32 cellular contexts compared by ENCODE assay signal in the genomic region with DNA sequence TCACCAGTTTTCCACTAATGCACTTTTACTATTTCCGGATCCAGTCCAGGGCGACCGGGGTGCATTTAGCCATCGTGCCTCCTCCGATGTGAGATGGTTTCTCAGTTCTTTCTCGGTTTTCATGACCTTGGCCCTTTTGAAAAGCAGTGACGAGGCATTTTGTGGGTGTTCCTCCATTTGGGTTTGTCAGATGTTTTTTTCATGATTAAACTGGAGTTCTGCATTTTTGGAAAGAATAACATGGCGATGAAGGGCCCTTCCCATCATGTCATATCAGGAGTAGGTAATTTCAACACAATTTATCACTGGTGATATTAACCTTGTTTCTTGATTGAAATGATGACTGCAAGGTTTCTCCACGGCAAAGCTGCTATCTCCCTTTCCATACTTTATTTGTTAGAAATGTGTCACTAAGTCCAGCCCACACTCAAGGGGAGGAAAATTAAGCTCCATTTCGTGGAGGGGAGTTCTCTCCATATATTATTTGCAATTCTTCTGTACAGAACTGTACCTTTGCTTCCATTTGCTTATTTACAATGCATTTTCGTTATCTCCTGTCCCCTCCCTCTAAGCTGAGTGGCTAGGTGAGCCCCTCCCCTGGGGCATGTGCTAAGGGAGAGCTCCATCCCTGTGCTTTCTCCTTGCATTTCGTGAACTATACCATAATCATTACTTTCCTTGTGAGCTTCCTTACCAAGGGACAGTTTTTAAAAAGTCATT. TPM values are rescaled to one million over a fixed set of nuclear protein-coding genes. Genes with fewer than 3 reads are reported as not detected.
DNase-seq lines count a peak whose midpoint lies in the region; ATAC-seq, FAIRE-seq and TF ChIP-seq lines count a peak whose summit lies in the region.
"Had no signal": no experiment of that assay in that cellular context is flagged by ENCODE, and none has a peak within 500 bp of the region (broad histone marks: within the 10 kb centered on the region; RNA-seq: fewer than 3 reads in every experiment).

No MANE protein-coding gene starts in this region.

- DNase-seq in right cardiac atrium (peak in 2 of 3 donors; percentile 6 to 24), heart left ventricle (no peak), K562 (ENCODE audit: extremely low read depth in 1 of 4, low spot score in 3 of 4) (peak; percentile 39 to 73 (median 60)), osteoblast (ENCODE audit: insufficient read length, low spot score, missing footprints) (peak; percentile 31), T1000 (lab: John Stamatoyannopoulos, UW) (no peak)
- DNase-seq: ACHN; activated B cell treated with CpG ODN at 0.5 μM for 24 hours; activated CD4-positive, alpha-beta T cell treated with anti-CD3 and anti-CD28 coated beads, Interleukin-2, amount 50 U/mL, for 1 hour; activated naive CD4-positive, alpha-beta T cell treated with anti-CD3 and anti-CD28 coated beads for 36 hours; activated T-cell treated with anti-CD3 and anti-CD28 coated beads, Interleukin-2, amount 50 U/mL, for 72 hours; amniotic stem cell; BE2C; cerebellar nuclear complex; COR-L47; esophagus squamous epithelium; foreskin keratinocyte; heart right ventricle; MV-4-11; NCI-H146; NCI-H226; NCI-H526 treated with DMSO at 0.1 percent for 48 hours; occipital lobe; Peyer's patch; stimulated activated CD4-positive, alpha-beta T cell treated with anti-CD3 and anti-CD28 coated beads, Interleukin-15, amount 100 ng/mL, for 24 hours; stimulated activated naive B cell treated with anti-CD40 and anti-IgM and Interleukin-4, amounts not matched to agents 10 μg/mL and 1 μg/mL and 100 μg/mL, for 72 hours had no signal

- TF ChIP-seq POLR2A in heart left ventricle (IDR thresholded peaks at IDR 0.05) (no peak), K562 (conservative IDR thresholded peaks at IDR 0.05) (no peak)

- peak; percentile 93 for FAIRE-seq in K562 (lab: Jason Lieb, UNC)
- FAIRE-seq: GM12878, HepG2 had no signal

- H3K27me3 ChIP-seq in right cardiac atrium (ENCODE audit: control insufficient read depth, insufficient read depth) = no peaks in the 10 kb centered on the region
- no peaks in the 10 kb centered on the region for H3K27me3 ChIP-seq in heart left ventricle
- H3K27me3 ChIP-seq in K562 (ENCODE audit: control insufficient read depth in 2 of 2, insufficient read depth in 2 of 2, low read length in 2 of 2) = no peaks in the 10 kb centered on the region
- peaks cover 3% of the 10 kb centered on the region for H3K27me3 ChIP-seq in osteoblast (ENCODE audit: insufficient read depth, low read length)
- H3K27me3 ChIP-seq: BE2C, esophagus squamous epithelium, foreskin keratinocyte, heart right ventricle, Peyer's patch had no signal

- H2AFZ ChIP-seq in K562 (ENCODE audit: low read depth, low read length) (peak overlapping the region; percentile 82), osteoblast (ENCODE audit: low read length) (no peak overlapping the region)

- H3K4me1 ChIP-seq in right cardiac atrium (ENCODE audit: control insufficient read depth, insufficient read depth, low read length) = peaks cover 16% of the 10 kb centered on the region
- peaks cover 4 to 72% (median 51%) of the 10 kb centered on the region in 12 donors for H3K4me1 ChIP-seq in heart left ventricle
- H3K4me1 ChIP-seq in K562 (replicated peaks in 1 of 2; ENCODE audit: control insufficient read depth in 2 of 2, insufficient read depth in 2 of 2, low read length in 2 of 2) = peaks cover 28 to 69% of the 10 kb centered on the region in 2 experiments
- peaks cover 31% of the 10 kb centered on the region for H3K4me1 ChIP-seq in osteoblast (ENCODE audit: insufficient read depth, low read length)
- H3K4me1 ChIP-seq: BE2C, foreskin keratinocyte had no signal

- H3K36me3 ChIP-seq in heart left ventricle (no peaks in the 10 kb centered on the region), K562 (ENCODE audit: control insufficient read depth, insufficient read depth, low read length) (peaks cover 4% of the 10 kb centered on the region; the same call in 1 of the 3 replicates), osteoblast (ENCODE audit: insufficient read depth, low read length) (no peaks in the 10 kb centered on the region)
- H3K36me3 ChIP-seq: BE2C, esophagus squamous epithelium, HAP-1, heart right ventricle, Peyer's patch had no signal

- H3K4me3 ChIP-seq in right cardiac atrium (ENCODE audit: low read length) = no peak overlapping the region
- H3K4me3 ChIP-seq in heart left ventricle = no peak overlapping the region
- peak overlapping the region; percentile 9; the same call in 1 of the 2 replicates for H3K4me3 ChIP-seq in K562
- no peak overlapping the region for H3K4me3 ChIP-seq in osteoblast (ENCODE audit: insufficient read depth, low read length)
- H3K4me3 ChIP-seq: esophagus squamous epithelium, GM12878, HAP-1, heart right ventricle, Peyer's patch had no signal

- TF ChIP-seq CTCF in heart left ventricle (IDR thresholded peaks at IDR 0.05) (no peak), K562 (IDR thresholded peaks at IDR 0.05 in 2 of 3, conservative IDR thresholded peaks at IDR 0.05 in 1 of 3; ENCODE audit: insufficient read depth in 2 of 3, low read depth in 1 of 3, low read length in 3 of 3) (no peak), osteoblast (IDR thresholded peaks at IDR 0.05; ENCODE audit: extremely low read depth, low read depth, low read length) (no peak)

- peaks cover 51% of the 10 kb centered on the region for H3K79me2 ChIP-seq in K562 (ENCODE audit: control insufficient read depth, insufficient read depth, low read length)
- H3K79me2 ChIP-seq in osteoblast (ENCODE audit: insufficient read depth, low read length) = no peaks in the 10 kb centered on the region

- in situ Hi-C loops in K562 (cut with MboI) = no loop called here

- CTCF ChIA-PET in K562 (lab: Yijun Ruan, JAX; ENCODE audit: low intra/inter-chr PET ratio) = no interaction called here

- no peak for TF ChIP-seq EP300 in K562 (IDR thresholded peaks at IDR 0.05; ENCODE audit: low read length)

- peak overlapping the region; percentile 23 to 65; a peak in 3 of 4 replicates for H3K9ac ChIP-seq in K562 (ENCODE audit: insufficient read depth in 1 of 2, low read depth in 2 of 2, low read length in 2 of 2)

- TF ChIP-seq RAD21 in K562 (CRISPR knock-in tag; conservative IDR thresholded peaks at IDR 0.05 in 1 of 2, IDR thresholded peaks at IDR 0.05 in 1 of 2) = no peak

- 81% methylated on average over 12 of the region's 12 CpGs for WGBS in right cardiac atrium
- WGBS in heart left ventricle, 4 donors = 77 to 85% (median 83%) methylated on average over 12 of the region's 12 CpGs
- WGBS in K562 (ENCODE audit: insufficient coverage, low coverage, missing lambda C conversion rate) = 4% methylated on average over 12 of the region's 12 CpGs

- POLR2A ChIA-PET in K562 (lab: Yijun Ruan, JAX) = interaction anchor here (0.6 to 1.0 kb wide), 6 partner anchors 9 to 497 kb away, joined by 3 to 9 read pairs (median 4); partner anchors contain the start of gene KLF11

- H3K4me2 ChIP-seq in K562 (ENCODE audit: insufficient read depth, low read length) = peak overlapping the region; percentile 78
- no peak overlapping the region for H3K4me2 ChIP-seq in osteoblast (ENCODE audit: insufficient read depth, low read length)

- H4K20me1 ChIP-seq in K562 (replicated peaks; ENCODE audit: control insufficient read depth, insufficient read depth, low read length) (no peaks in the 10 kb centered on the region), osteoblast (ENCODE audit: insufficient read depth, low read length) (no peaks in the 10 kb centered on the region)

- no peaks in the 10 kb centered on the region for H3K9me1 ChIP-seq in K562 (ENCODE audit: control insufficient read depth, insufficient read depth, low read length)

- ATAC-seq in right cardiac atrium (no peak), heart left ventricle (no peak), K562 (peak; percentile 53), HG03175 (IDR thresholded peaks at IDR 0.05; ENCODE audit: unreplicated experiment) (no peak), GM18907 (IDR thresholded peaks at IDR 0.05; ENCODE audit: unreplicated experiment) (no peak)
- ATAC-seq: activated T-cell treated with anti-CD3 and anti-CD28 coated beads, Interleukin-2, amount 50 U/mL, for 72 hours; foreskin keratinocyte; GM12878; naive thymus-derived CD8-positive, alpha-beta T cell; stimulated activated naive B cell treated with anti-CD40 and anti-IgM and Interleukin-4, amounts not matched to agents 10 μg/mL and 1 μg/mL and 100 μg/mL, for 72 hours had no signal

- BruUV-seq in K562 (replicated peaks; lab: Mats Ljungman, UMichigan) = no TSS peak

- no peak overlapping the region for H3K27ac ChIP-seq in right cardiac atrium (ENCODE audit: low read length)
- peak overlapping the region in 2 of 12 donors; percentile 90 to 91 for H3K27ac ChIP-seq in heart left ventricle
- H3K27ac ChIP-seq in K562 (ENCODE audit: extremely low read depth, low read depth, low read length) = peak overlapping the region; percentile 84
- H3K27ac ChIP-seq in osteoblast (ENCODE audit: low read depth, low read length) = no peak overlapping the region
- H3K27ac ChIP-seq: foreskin keratinocyte, Peyer's patch had no signal

- H3K9me3 ChIP-seq in right cardiac atrium (ENCODE audit: control insufficient read depth, low read length) (no peaks in the 10 kb centered on the region), heart left ventricle (no peaks in the 10 kb centered on the region), K562 (replicated peaks; ENCODE audit: control insufficient read depth, insufficient read depth, low read depth, low read length) (no peaks in the 10 kb centered on the region), osteoblast (ENCODE audit: low read depth, low read length) (no peaks in the 10 kb centered on the region)
- H3K9me3 ChIP-seq: BE2C, esophagus squamous epithelium, HAP-1, heart right ventricle, Peyer's patch had no signal

- intact Hi-C loops in right cardiac atrium (cut with DNase I) (loop anchor here in 1 of 4 donors (5.0 kb wide), 1 partner anchor 32 kb away; no protein-coding TSS in a partner anchor), heart left ventricle (cut with DNase I) (loop anchor here in 1 of 10 donors (2.0 kb wide), 1 partner anchor 24 kb away; no protein-coding TSS in a partner anchor), K562 (cut with micrococcal nuclease) (no loop called here)

RNA-seq across cellular contexts. Expression of gene KLF11, which starts 8.9 kb away (rescaled TPM):
- total RNA-seq in right cardiac atrium = 10 to 100 TPM; 24.0 to 42.4 (median 26.2) TPM
- 9.8 TPM for polyA plus RNA-seq in right cardiac atrium
- 10 to 100 TPM; 11.8 to 43.8 (median 21.4) TPM for total RNA-seq in heart left ventricle
- polyA plus RNA-seq in heart left ventricle = 1 to 10 TPM; 5.4 to 8.0 TPM
- 14.2 and 14.4 TPM in 2 replicates for total RNA-seq in K562 (2011; cell fraction: chromatin; rRNA removed; ENCODE audit: low replicate concordance)
- 11.3 and 12.0 TPM in 2 replicates for total RNA-seq in K562 (2011; cell fraction: nucleolus; rRNA removed)
- 14.4 and 15.9 TPM in 2 replicates for total RNA-seq in K562 (2011; cell fraction: nucleoplasm; rRNA removed)
- total RNA-seq in K562 (2014; rRNA removed) = 5.6 and 8.7 TPM in 2 replicates
- total RNA-seq in K562 (2014; rRNA removed; fragmentation: Illumina TruSeq; extraction: Trizol) = 6.1 and 6.5 TPM in 2 replicates
- total RNA-seq in K562 (2015; rRNA removed; fragmentation: Illumina TruSeq; extraction: Trizol) = 6.7 and 7.1 TPM in 2 replicates
- 13.1 and 13.4 TPM in 2 replicates for total RNA-seq in K562 (2021)
- polyA plus RNA-seq in K562 (2011; rRNA removed) = 11.4 and 19.6 TPM in 2 replicates
- 7.0 and 9.5 TPM in 2 replicates for polyA plus RNA-seq in K562 (2011; cell fraction: cytosol; rRNA removed)
- polyA plus RNA-seq in K562 (2011; cell fraction: nucleus; rRNA removed) = 12.5 and 13.4 TPM in 2 replicates
- 5.1 and 7.4 TPM in 2 replicates for polyA plus RNA-seq in K562 (2012)
- polyA plus RNA-seq in K562 (2014; fragmentation: Illumina TruSeq; extraction: Trizol) = 10.7 and 10.8 TPM in 2 replicates
- polyA plus RNA-seq in K562 (2014; fragmentation: Nextera tagmentation; extraction: Ambion mirVana) = 1 to 10 TPM; 2.1 to 3.0 TPM
- polyA plus RNA-seq in K562 (2014; rRNA removed) = 6.2 and 6.5 TPM in 2 replicates
- 11.9 and 14.6 TPM in 2 replicates for polyA minus RNA-seq in K562 (2011; rRNA and poly(A)+ RNA removed)
- 7.5 and 8.1 TPM in 2 replicates for polyA minus RNA-seq in K562 (2011; cell fraction: cytosol; rRNA and poly(A)+ RNA removed)
- polyA minus RNA-seq in K562 (2011; cell fraction: nucleus; rRNA and poly(A)+ RNA removed) = 4.7 and 8.6 TPM in 2 replicates
- 6.8 and 8.3 TPM in 2 replicates for total RNA-seq in osteoblast

RNA-seq across cellular contexts. Expression of gene CYS1, which starts 45.7 kb away (rescaled TPM):
- total RNA-seq in right cardiac atrium (10 to 100 TPM in 1 of 4 donors, 1 to 10 TPM in 3; 4.9 to 13.3 (median 7.2) TPM), heart left ventricle (1 to 10 TPM; 1.3 to 9.1 (median 2.6) TPM), K562 (2014; rRNA removed) (not detected in 2 replicates), K562 (2014; rRNA removed; fragmentation: Illumina TruSeq; extraction: Trizol) (not detected in 2 replicates), K562 (2015; rRNA removed; fragmentation: Illumina TruSeq; extraction: Trizol) (not detected in 2 replicates), K562 (2021) (0.11 TPM in 1 of 2 replicates, not detected in the other), osteoblast (0.36 and 1.5 TPM in 2 replicates)
- polyA plus RNA-seq in right cardiac atrium (6.7 TPM), heart left ventricle (1 to 10 TPM in 1 of 2 donors, under 1 TPM in 1; 0.42 to 1.3 TPM), K562 (2011; rRNA removed) (not detected in 2 replicates), K562 (2014; fragmentation: Illumina TruSeq; extraction: Trizol) (not detected in 2 replicates), K562 (2014; fragmentation: Nextera tagmentation; extraction: Ambion mirVana) (not detected), K562 (2014; rRNA removed) (0.13 TPM in 1 of 2 replicates, not detected in the other)
- not detected in 2 replicates for total RNA-seq in K562 (2011; cell fraction: chromatin; rRNA removed; ENCODE audit: low replicate concordance)
- total RNA-seq in K562 (2011; cell fraction: nucleolus; rRNA removed) = not detected in 2 replicates
- total RNA-seq in K562 (2011; cell fraction: nucleoplasm; rRNA removed) = not detected in 2 replicates
- polyA plus RNA-seq in K562 (2011; cell fraction: cytosol; rRNA removed) = not detected in 2 replicates
- not detected in 2 replicates for polyA plus RNA-seq in K562 (2011; cell fraction: nucleus; rRNA removed)
- not detected in 2 replicates for polyA plus RNA-seq in K562 (2012)
- polyA minus RNA-seq in K562 (2011; rRNA and poly(A)+ RNA removed) = not detected in 2 replicates
- polyA minus RNA-seq in K562 (2011; cell fraction: cytosol; rRNA and poly(A)+ RNA removed) = not detected in 2 replicates
- not detected in 2 replicates for polyA minus RNA-seq in K562 (2011; cell fraction: nucleus; rRNA and poly(A)+ RNA removed)
- total RNA-seq: activated naive CD4-positive, alpha-beta T cell treated with anti-CD3 and anti-CD28 coated beads for 36 hours; HepG2; LHCN-M2; naive thymus-derived CD8-positive, alpha-beta T cell had no signal
- polyA plus RNA-seq: naive thymus-derived CD8-positive, alpha-beta T cell had no signal

Comparison
In these comparisons a context has a peak if more than half of its experiments do, and no peak if none do; other contexts are left out.
1. DNase-seq: peak in right cardiac atrium (2 of 3), K562 (4 of 4) and osteoblast (single experiment); none in heart left ventricle (0 of 5) and T1000 (single experiment).